Comparison of ENCODE assay signal across 8 cellular contexts in the genomic region with DNA sequence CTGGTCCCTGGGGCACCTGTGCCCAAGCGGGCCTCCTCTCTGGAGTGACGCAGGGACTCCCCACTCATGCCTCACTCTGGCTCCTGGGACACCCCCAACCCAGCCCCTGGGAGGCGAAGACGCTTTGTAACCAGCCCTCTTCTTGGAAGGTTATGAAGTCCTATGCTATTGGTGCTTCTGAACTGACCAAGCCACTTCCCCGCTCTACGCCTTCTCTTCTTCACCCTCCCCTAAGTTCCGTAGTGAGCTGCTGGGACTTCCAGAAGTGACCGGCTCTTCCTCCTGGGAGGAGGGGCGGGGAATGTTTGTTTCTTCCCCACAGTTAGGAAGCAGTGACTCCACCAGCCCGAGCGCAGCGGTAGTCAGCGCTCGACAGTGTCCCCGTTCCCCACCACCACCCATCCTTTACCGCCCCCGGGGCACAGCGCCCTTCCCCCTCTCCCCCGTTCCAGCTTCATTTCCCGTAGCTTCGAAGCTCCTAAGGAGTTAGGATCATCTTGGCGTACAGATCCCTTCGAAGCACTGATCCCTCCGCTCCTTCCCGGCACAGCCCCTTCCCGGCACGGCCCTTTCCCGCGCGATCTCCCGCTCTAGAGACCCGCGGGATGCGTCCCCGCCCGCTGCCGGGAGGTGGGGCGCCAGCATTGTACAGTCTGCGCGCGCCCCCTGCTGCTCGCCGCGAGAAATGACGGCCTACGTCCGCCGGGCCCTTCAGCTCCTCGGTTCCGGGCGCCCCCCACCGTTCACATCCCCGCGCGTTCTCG. TPM values are rescaled to one million over a fixed set of nuclear protein-coding genes. Genes with fewer than 3 reads are reported as not detected.
DNase-seq lines count a peak whose midpoint lies in the region; ATAC-seq and TF ChIP-seq lines count a peak whose summit lies in the region.

No MANE protein-coding gene starts in this region.

- H3K4me3 Mint-ChIP-seq in activated T-helper 1 cell treated with anti-CD3 and anti-CD28 coated beads, Interleukin-12 subunit alpha, Interleukin-12 subunit beta, Interleukin-2, Interleukin-4 antibody, amounts not matched to agents 30 ng/mL and 10 ng/mL and 1 ng/mL, durations not matched to agents 14 hours and 24 hours and 36 hours: peak overlapping the region; percentile 84
- H3K4me3 Mint-ChIP-seq in natural killer cell: peak overlapping the region; percentile 94
- H3K4me3 Mint-ChIP-seq in stimulated activated naive B cell treated with anti-CD40 and anti-IgM and Interleukin-4, amounts not matched to agents 10 μg/mL and 1 μg/mL and 100 μg/mL, for 72 hours: peak overlapping the region; percentile 89 to 93

- H3K9me3 ChIP-seq in Panc1 (ENCODE audit: control insufficient read depth, insufficient read depth, low read depth, low read length): no peaks in the 10 kb centered on the region

- H3K27ac ChIP-seq in Panc1 (ENCODE audit: low read length): peak overlapping the region; percentile 70

- no TSS peak for BruUV-seq in Panc1 (replicated peaks; lab: Mats Ljungman, UMichigan)

- peak overlapping the region; percentile 61 to 84 for H3K4me3 ChIP-seq in Panc1 (ENCODE audit: low read depth in 2 of 2, low read length in 2 of 2)

- TF ChIP-seq CTCF in Panc1 (IDR thresholded peaks at IDR 0.05): peak; percentile 99
- peak; percentile 97 for TF ChIP-seq CTCF in natural killer cell (IDR thresholded peaks at IDR 0.05)

- ATAC-seq in GM21737 (IDR thresholded peaks at IDR 0.05; ENCODE audit: unreplicated experiment): peak; percentile 97
- peak; percentile 92 for ATAC-seq in Panc1
- ATAC-seq in natural killer cell: peak; percentile 91 to 97 (median 92)
- peak; percentile 79 to 83 for ATAC-seq in stimulated activated naive B cell treated with anti-CD40 and anti-IgM and Interleukin-4, amounts not matched to agents 10 μg/mL and 1 μg/mL and 100 μg/mL, for 72 hours (replicated peaks)

- peaks cover 11% of the 10 kb centered on the region for H3K4me1 ChIP-seq in Panc1 (ENCODE audit: control insufficient read depth, insufficient read depth, low read length)

- in situ Hi-C loops in KBM-7 (cut with MboI; ENCODE audit: low pct_unique_long_range_greater_than_20kb, low sequenced_read_pairs) (no loop called here), Panc1 (cut with HindIII; ENCODE audit: low pct_unique_long_range_greater_than_20kb, low sequenced_read_pairs) (no loop called here)

- H3K9me3 Mint-ChIP-seq in activated T-helper 1 cell treated with anti-CD3 and anti-CD28 coated beads, Interleukin-12 subunit alpha, Interleukin-12 subunit beta, Interleukin-2, Interleukin-4 antibody, amounts not matched to agents 30 ng/mL and 10 ng/mL and 1 ng/mL, durations not matched to agents 14 hours and 24 hours and 36 hours: no peaks in the 10 kb centered on the region
- no peaks in the 10 kb centered on the region for H3K9me3 Mint-ChIP-seq in natural killer cell
- H3K9me3 Mint-ChIP-seq in stimulated activated naive B cell treated with anti-CD40 and anti-IgM and Interleukin-4, amounts not matched to agents 10 μg/mL and 1 μg/mL and 100 μg/mL, for 72 hours: no peaks in the 10 kb centered on the region

- peaks cover 14% of the 10 kb centered on the region for H3K27me3 ChIP-seq in Panc1 (ENCODE audit: control insufficient read depth, insufficient read depth, low read length)

- CTCF ChIA-PET in Panc1 (lab: Charles Lee): interaction anchor here (0.5 to 4.3 kb wide), 15 partner anchors 11 to 1801 kb away, joined by 3 to 36 read pairs (median 5); partner anchors contain the start of gene SPR

- H3K27me3 Mint-ChIP-seq in activated T-helper 1 cell treated with anti-CD3 and anti-CD28 coated beads, Interleukin-12 subunit alpha, Interleukin-12 subunit beta, Interleukin-2, Interleukin-4 antibody, amounts not matched to agents 30 ng/mL and 10 ng/mL and 1 ng/mL, durations not matched to agents 14 hours and 24 hours and 36 hours (ENCODE audit: insufficient read depth): peaks cover 50% of the 10 kb centered on the region
- H3K27me3 Mint-ChIP-seq in natural killer cell (ENCODE audit: low read depth in 2 of 2): peaks cover 14 to 24% of the 10 kb centered on the region in 2 donors
- H3K27me3 Mint-ChIP-seq in stimulated activated naive B cell treated with anti-CD40 and anti-IgM and Interleukin-4, amounts not matched to agents 10 μg/mL and 1 μg/mL and 100 μg/mL, for 72 hours: peaks cover 55 to 83% of the 10 kb centered on the region in 2 donors

- H3K36me3 ChIP-seq in Panc1 (ENCODE audit: control insufficient read depth, insufficient read depth, low read length): no peaks in the 10 kb centered on the region

- DNase-seq in DMS79 treated with DMSO at 0.1 percent for 48 hours (lab: John Stamatoyannopoulos, UW) (peak; percentile 81), KBM-7 (peak; percentile 89), Panc1 (ENCODE audit: low read depth, low spot score) (peak; percentile 33), fibroblast of peridontal ligament (ENCODE audit: extremely low read depth) (peak; percentile 77), natural killer cell (peak; percentile 90)
- peak; percentile 77 for DNase-seq in activated T-helper 1 cell treated with anti-CD3 and anti-CD28 coated beads, Interleukin-12 subunit alpha, Interleukin-12 subunit beta, Interleukin-2, Interleukin-4 antibody, amounts not matched to agents 30 ng/mL and 10 ng/mL and 1 ng/mL, durations not matched to agents 14 hours and 24 hours and 36 hours (ENCODE audit: low spot score)
- DNase-seq in stimulated activated naive B cell treated with anti-CD40 and anti-IgM and Interleukin-4, amounts not matched to agents 10 μg/mL and 1 μg/mL and 100 μg/mL, for 72 hours: peak; percentile 80

- intact Hi-C loops in Panc1 (cut with micrococcal nuclease; ENCODE audit: unreplicated experiment) (loop anchor here (5.0 kb wide), 1 partner anchor 285 kb away; no protein-coding TSS in a partner anchor), natural killer cell (cut with micrococcal nuclease) (loop anchor here (1.0 to 5.0 kb wide), 5 partner anchors 62 to 284 kb away; partner anchors contain the start of gene SFXN5)
- intact Hi-C loops in activated T-helper 1 cell treated with anti-CD3 and anti-CD28 coated beads, Interleukin-12 subunit alpha, Interleukin-12 subunit beta, Interleukin-2, Interleukin-4 antibody, amounts not matched to agents 30 ng/mL and 10 ng/mL and 1 ng/mL, durations not matched to agents 14 hours and 24 hours and 36 hours (cut with micrococcal nuclease): loop anchor here (1.0 to 10.0 kb wide), 10 partner anchors 14 to 1478 kb away; partner anchors contain the start of genes CCT7, RAB11FIP5, SEMA4F and SFXN5

- peak overlapping the region; percentile 50 for H3K27ac Mint-ChIP-seq in activated T-helper 1 cell treated with anti-CD3 and anti-CD28 coated beads, Interleukin-12 subunit alpha, Interleukin-12 subunit beta, Interleukin-2, Interleukin-4 antibody, amounts not matched to agents 30 ng/mL and 10 ng/mL and 1 ng/mL, durations not matched to agents 14 hours and 24 hours and 36 hours
- H3K27ac Mint-ChIP-seq in natural killer cell: peak overlapping the region; percentile 31 to 84
- H3K27ac Mint-ChIP-seq in stimulated activated naive B cell treated with anti-CD40 and anti-IgM and Interleukin-4, amounts not matched to agents 10 μg/mL and 1 μg/mL and 100 μg/mL, for 72 hours: peak overlapping the region; percentile 90

- no peaks in the 10 kb centered on the region for H3K36me3 Mint-ChIP-seq in activated T-helper 1 cell treated with anti-CD3 and anti-CD28 coated beads, Interleukin-12 subunit alpha, Interleukin-12 subunit beta, Interleukin-2, Interleukin-4 antibody, amounts not matched to agents 30 ng/mL and 10 ng/mL and 1 ng/mL, durations not matched to agents 14 hours and 24 hours and 36 hours (ENCODE audit: low read depth)
- H3K36me3 Mint-ChIP-seq in natural killer cell: no peaks in the 10 kb centered on the region
- no peaks in the 10 kb centered on the region for H3K36me3 Mint-ChIP-seq in stimulated activated naive B cell treated with anti-CD40 and anti-IgM and Interleukin-4, amounts not matched to agents 10 μg/mL and 1 μg/mL and 100 μg/mL, for 72 hours

- POLR2A ChIA-PET in Panc1 (lab: Charles Lee): interaction anchor here (0.8 kb wide), 1 partner anchor 36 kb away, joined by 3 read pairs; no protein-coding TSS in a partner anchor

- peaks cover 26% of the 10 kb centered on the region for H3K4me1 Mint-ChIP-seq in activated T-helper 1 cell treated with anti-CD3 and anti-CD28 coated beads, Interleukin-12 subunit alpha, Interleukin-12 subunit beta, Interleukin-2, Interleukin-4 antibody, amounts not matched to agents 30 ng/mL and 10 ng/mL and 1 ng/mL, durations not matched to agents 14 hours and 24 hours and 36 hours (ENCODE audit: low read depth)
- peaks cover 7 to 26% of the 10 kb centered on the region in 2 donors for H3K4me1 Mint-ChIP-seq in natural killer cell
- H3K4me1 Mint-ChIP-seq in stimulated activated naive B cell treated with anti-CD40 and anti-IgM and Interleukin-4, amounts not matched to agents 10 μg/mL and 1 μg/mL and 100 μg/mL, for 72 hours: peaks cover 21 to 34% of the 10 kb centered on the region in 2 donors

RNA-seq across cellular contexts. Expression of gene NOTO, which starts 25.3 kb away (rescaled TPM):
- 0.08 TPM for total RNA-seq in Panc1 (2021; ENCODE audit: unreplicated experiment)
- not detected for polyA plus RNA-seq in Panc1 (2012; ENCODE audit: insufficient read length)
- not detected in 2 replicates for total RNA-seq in activated T-helper 1 cell treated with anti-CD3 and anti-CD28 coated beads, Interleukin-12 subunit alpha, Interleukin-12 subunit beta, Interleukin-2, Interleukin-4 antibody, amounts not matched to agents 30 ng/mL and 10 ng/mL and 1 ng/mL, durations not matched to agents 14 hours and 24 hours and 36 hours
- not detected for total RNA-seq in natural killer cell

RNA-seq across cellular contexts. Expression of gene SMYD5, which starts 37.0 kb away (rescaled TPM):
- total RNA-seq in Panc1 (2021; ENCODE audit: unreplicated experiment) (37.6 TPM), natural killer cell (10 to 100 TPM; 12.2 to 25.3 (median 12.2) TPM)
- 31.5 TPM for polyA plus RNA-seq in Panc1 (2012; ENCODE audit: insufficient read length)
- total RNA-seq in activated T-helper 1 cell treated with anti-CD3 and anti-CD28 coated beads, Interleukin-12 subunit alpha, Interleukin-12 subunit beta, Interleukin-2, Interleukin-4 antibody, amounts not matched to agents 30 ng/mL and 10 ng/mL and 1 ng/mL, durations not matched to agents 14 hours and 24 hours and 36 hours: 58.5 and 62.3 TPM in 2 replicates

RNA-seq across cellular contexts. Expression of gene PRADC1, which starts 56.0 kb away (rescaled TPM):
- 18.6 TPM for total RNA-seq in Panc1 (2021; ENCODE audit: unreplicated experiment)
- polyA plus RNA-seq in Panc1 (2012; ENCODE audit: insufficient read length): 12.1 TPM
- total RNA-seq in activated T-helper 1 cell treated with anti-CD3 and anti-CD28 coated beads, Interleukin-12 subunit alpha, Interleukin-12 subunit beta, Interleukin-2, Interleukin-4 antibody, amounts not matched to agents 30 ng/mL and 10 ng/mL and 1 ng/mL, durations not matched to agents 14 hours and 24 hours and 36 hours: 16.6 and 18.6 TPM in 2 replicates
- 1 to 10 TPM; 8.3 to 9.7 (median 9.1) TPM for total RNA-seq in natural killer cell

RNA-seq across cellular contexts. Expression of gene CCT7, which starts 57.0 kb away (rescaled TPM):
- total RNA-seq in Panc1 (2021; ENCODE audit: unreplicated experiment): 426 TPM
- polyA plus RNA-seq in Panc1 (2012; ENCODE audit: insufficient read length): 330 TPM
- total RNA-seq in activated T-helper 1 cell treated with anti-CD3 and anti-CD28 coated beads, Interleukin-12 subunit alpha, Interleukin-12 subunit beta, Interleukin-2, Interleukin-4 antibody, amounts not matched to agents 30 ng/mL and 10 ng/mL and 1 ng/mL, durations not matched to agents 14 hours and 24 hours and 36 hours: 631 and 648 TPM in 2 replicates
- total RNA-seq in natural killer cell: 100 to 1,000 TPM in 2 of 3 donors, 10 to 100 TPM in 1; 82.3 to 114 (median 112) TPM

Comparison
In these comparisons a context has a peak if more than half of its experiments do, and no peak if none do; other contexts are left out.
1. Peak in every context shown above with its lines: DNase-seq, ATAC-seq, H3K4me3 ChIP-seq and H3K27ac ChIP-seq.
2. DNase-seq: peak in every context shown above with its lines; median percentile 90 in natural killer cell; 89 in KBM-7; 81 in DMS79 treated with DMSO at 0.1 percent for 48 hours; 80 in stimulated activated naive B cell treated with anti-CD40 and anti-IgM and Interleukin-4, amounts not matched to agents 10 μg/mL and 1 μg/mL and 100 μg/mL, for 72 hours; 77 in activated T-helper 1 cell treated with anti-CD3 and anti-CD28 coated beads, Interleukin-12 subunit alpha, Interleukin-12 subunit beta, Interleukin-2, Interleukin-4 antibody, amounts not matched to agents 30 ng/mL and 10 ng/mL and 1 ng/mL, durations not matched to agents 14 hours and 24 hours and 36 hours; 77 in fibroblast of peridontal ligament; 33 in Panc1.